ENCODE assay signal across 1 cellular context in genomic region chr11:117197516-117198456, GRCh38.
TF ChIP-seq lines count a peak whose summit lies in the region.

No MANE protein-coding gene starts in this region.

TF ChIP-seq in PFSK-1, 5 proteins besides CTCF, POLR2A, EP300 and RAD21 (continued from another document):
- TF ChIP-seq REST (IDR thresholded peaks at IDR 0.05; ENCODE audit: insufficient read depth in 1 of 2, low read depth in 2 of 2, low read length in 2 of 2), result peak in 1 of 2 experiments; percentile 67; a peak in 1 of 4 replicates
- peak; percentile 6 for TF ChIP-seq FOXP2 (optimal IDR thresholded peaks at IDR 0.05; ENCODE audit: borderline replicate concordance, extremely low read depth, extremely low read length, insufficient read depth)
- no peak for TF ChIP-seq TAF1 (IDR thresholded peaks at IDR 0.05; ENCODE audit: borderline replicate concordance, insufficient read depth, low read length)
- TF ChIP-seq SIN3A (IDR thresholded peaks at IDR 0.05; ENCODE audit: borderline replicate concordance, insufficient read depth, low read length), result no peak
